8 cellular contexts compared by ENCODE assay signal in the genomic region with DNA sequence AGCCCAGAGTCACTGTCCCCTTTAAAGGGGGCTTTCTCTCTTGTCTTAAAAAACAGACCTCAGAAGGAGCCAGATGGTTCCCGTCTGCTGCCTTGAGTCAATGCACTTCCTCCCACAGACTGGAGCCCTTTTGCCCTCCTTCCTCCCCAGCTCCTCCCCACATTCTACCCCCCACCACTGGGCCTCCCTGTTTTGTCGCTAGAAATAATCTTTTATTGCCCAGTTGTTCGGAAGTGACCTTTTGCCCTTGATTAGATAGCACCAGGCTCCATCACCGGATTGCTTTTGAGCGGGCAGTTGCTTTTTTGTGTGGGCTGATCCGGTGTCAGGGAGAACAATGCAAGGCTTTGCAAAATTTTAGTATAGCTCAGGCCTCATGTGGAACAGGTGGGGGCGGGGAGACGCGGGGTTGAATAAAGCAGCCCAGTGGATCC. TPM values are rescaled to one million over a fixed set of nuclear protein-coding genes. Genes with fewer than 3 reads are reported as not detected.
DNase-seq lines count a peak whose midpoint lies in the region; ATAC-seq, FAIRE-seq and TF ChIP-seq lines count a peak whose summit lies in the region.

No MANE protein-coding gene starts in this region.

- H3K4me1 ChIP-seq in OCI-LY3 (ENCODE audit: low read length), result peaks cover 17% of the 10 kb centered on the region

- TF ChIP-seq CTCF in AG04450 (IDR thresholded peaks at IDR 0.05; ENCODE audit: low read depth, low read length) (no peak), OCI-LY3 (IDR thresholded peaks at IDR 0.05; ENCODE audit: low read depth, low read length) (no peak), cardiac fibroblast (IDR thresholded peaks at IDR 0.05; ENCODE audit: low read depth, low read length) (no peak)

- H3K36me3 ChIP-seq in OCI-LY3 (replicated peaks; ENCODE audit: low read depth, low read length), result no peaks in the 10 kb centered on the region

- H3K27ac ChIP-seq in AG04450 (ENCODE audit: low read depth, low read length) (peak overlapping the region; percentile 31), OCI-LY3 (ENCODE audit: low read length) (no peak overlapping the region)

- peak overlapping the region; percentile 67 for H3K4me2 ChIP-seq in OCI-LY3 (ENCODE audit: low read length)

- no peak for DNase-seq in AG04450 (ENCODE audit: low read depth, low spot score)
- peak; percentile 66 to 90 for DNase-seq in cardiac fibroblast (ENCODE audit: low read depth in 2 of 2)
- DNase-seq in lung microvascular endothelial cell (ENCODE audit: low read depth in 2 of 2), result peak; percentile 59 to 86
- DNase-seq in urothelium cell line (ENCODE audit: low spot score), result peak; percentile 55
- DNase-seq in NCI-H2107 treated with DMSO at 0.1 percent for 48 hours (lab: John Stamatoyannopoulos, UW; ENCODE audit: unreplicated experiment), result no peak

- H3K9ac ChIP-seq in OCI-LY3 (ENCODE audit: low read length), result 0 out of 2 replicates have a peak overlapping the region, but pooled peaks have one; percentile 21

- peak overlapping the region; percentile 63 for H2AFZ ChIP-seq in OCI-LY3 (ENCODE audit: low read depth, low read length)

- H3K79me2 ChIP-seq in OCI-LY3 (ENCODE audit: low read length), result no peaks in the 10 kb centered on the region

- 0 out of 2 replicates have a peak overlapping the region, but pooled peaks have one; percentile 17 for H3K4me3 ChIP-seq in AG04450 (ENCODE audit: low read depth, low read length)
- H3K4me3 ChIP-seq in OCI-LY3 (ENCODE audit: low read length), result peak overlapping the region; percentile 57
- no peak overlapping the region for H3K4me3 ChIP-seq in cardiac fibroblast (replicated peaks in 1 of 2; ENCODE audit: low read depth in 2 of 2, low read length in 2 of 2)

- H4K20me1 ChIP-seq in OCI-LY3 (ENCODE audit: insufficient read depth, low read length), result no peaks in the 10 kb centered on the region

- POLR2A ChIA-PET in AG04450 (lab: Yijun Ruan, JAX), result no interaction called here

- ATAC-seq in GM18867 (IDR thresholded peaks at IDR 0.05; ENCODE audit: unreplicated experiment) (peak; percentile 73), HG03045 (IDR thresholded peaks at IDR 0.05; ENCODE audit: unreplicated experiment) (peak; percentile 86)

- H3K27me3 ChIP-seq in AG04450 (ENCODE audit: control insufficient read depth, insufficient read depth, low read length) (no peaks in the 10 kb centered on the region), OCI-LY3 (ENCODE audit: low read depth, low read length) (peaks cover 4% of the 10 kb centered on the region; the same call in 1 of the 2 replicates)

- H3K9me3 ChIP-seq in AG04450 (ENCODE audit: control insufficient read depth, insufficient read depth, low read length) (no peaks in the 10 kb centered on the region), OCI-LY3 (ENCODE audit: insufficient read depth, low read length) (no peaks in the 10 kb centered on the region)

- no peak for FAIRE-seq in urothelium cell line (lab: Jason Lieb, UNC)

- CTCF ChIA-PET in AG04450 (lab: Charles Lee), result interaction anchor here (0.6 kb wide), 1 partner anchor 217 kb away, joined by 3 read pairs; no protein-coding TSS in a partner anchor

RNA-seq across cellular contexts. Expression of a gene that starts 47.7 kb away (rescaled TPM):
- 6.2 and 6.6 TPM in 2 replicates for polyA plus RNA-seq in AG04450 (2011; rRNA removed)
- 8.9 and 9.5 TPM in 2 replicates for polyA minus RNA-seq in AG04450 (2011; rRNA and poly(A)+ RNA removed)
- 18.3 and 61.5 TPM in 2 replicates for total RNA-seq in lung microvascular endothelial cell

Comparison
In these comparisons a context has a peak if more than half of its experiments do, and no peak if none do; other contexts are left out.
1. DNase-seq: peak in cardiac fibroblast (2 of 2), lung microvascular endothelial cell (2 of 2) and urothelium cell line (single experiment); none in AG04450 (single experiment) and NCI-H2107 treated with DMSO at 0.1 percent for 48 hours (single experiment).
2. H3K4me3 ChIP-seq: peak in AG04450 (single experiment) and OCI-LY3 (single experiment); none in cardiac fibroblast (0 of 2).